In the genomic region with DNA sequence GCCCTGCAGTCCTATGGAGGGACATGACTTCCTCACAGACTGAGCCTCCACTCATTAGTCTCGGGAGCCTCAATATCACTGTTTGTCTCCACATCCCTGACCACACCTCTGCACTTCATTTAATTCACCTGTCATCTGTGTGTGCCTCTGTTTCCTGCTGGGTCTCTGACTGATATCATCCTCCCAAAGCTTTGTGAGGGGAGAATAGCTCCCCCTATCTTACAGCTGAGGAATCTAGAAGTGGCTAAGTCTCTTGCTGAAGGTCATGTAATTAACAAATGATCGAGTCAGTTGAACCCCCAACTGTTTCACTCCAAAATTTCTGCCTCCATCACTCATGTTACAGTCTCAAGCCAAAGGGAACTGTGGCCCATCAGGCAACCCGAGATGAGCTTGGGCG, we compare ENCODE assay signal across 18 cellular contexts. TPM values are rescaled to one million over a fixed set of nuclear protein-coding genes. Genes with fewer than 3 reads are reported as not detected.
DNase-seq lines count a peak whose midpoint lies in the region; ATAC-seq, FAIRE-seq and TF ChIP-seq lines count a peak whose summit lies in the region.
"Had no signal": no experiment of that assay in that cellular context is flagged by ENCODE, and none has a peak within 500 bp of the region (broad histone marks: within the 10 kb centered on the region; RNA-seq: fewer than 3 reads in every experiment).

No MANE protein-coding gene starts in this region.

- H3K9me3 ChIP-seq in neural progenitor cell (ENCODE audit: low read depth), result peaks cover 8% of the 10 kb centered on the region

- FAIRE-seq in bronchial epithelial cell (lab: Jason Lieb, UNC), result no peak

- no peaks in the 10 kb centered on the region for H3K4me1 Mint-ChIP-seq in neural progenitor cell
- H3K4me1 Mint-ChIP-seq: T-helper 17 cell had no signal

- H3K27me3 ChIP-seq in bronchial epithelial cell (ENCODE audit: control insufficient read depth, insufficient read depth, low read length), result peaks cover 4% of the 10 kb centered on the region
- H3K27me3 ChIP-seq in neural progenitor cell, result peaks cover 13% of the 10 kb centered on the region

- no peak overlapping the region for H3K27ac ChIP-seq in neural progenitor cell
- H3K27ac ChIP-seq: parathyroid adenoma, RWPE1 had no signal

- H3K4me2 ChIP-seq in neural progenitor cell, result no peak overlapping the region

- H3K79me2 ChIP-seq in neural progenitor cell (ENCODE audit: low read depth), result no peaks in the 10 kb centered on the region
- H3K79me2 ChIP-seq: parathyroid adenoma had no signal

- peaks cover 5% of the 10 kb centered on the region for H3F3A ChIP-seq in neural progenitor cell (ENCODE audit: low read depth)

- DNase-seq in DMS153 treated with DMSO at 0.1 percent for 48 hours (lab: John Stamatoyannopoulos, UW; ENCODE audit: unreplicated experiment) (peak; percentile 2), HFF-Myc (ENCODE audit: extremely low read depth, low read depth) (no peak), bronchial epithelial cell (ENCODE audit: low read depth) (no peak), neural progenitor cell (ENCODE audit: low spot score) (peak; percentile 17), SIG-M5 treated with dmso at 0.1 percent for 504 hours (lab: John Stamatoyannopoulos, UW; ENCODE audit: unreplicated experiment) (no peak), GM03348 (ENCODE audit: low spot score) (no peak)
- DNase-seq: caudate nucleus; effector memory CD8-positive, alpha-beta T cell; GOT3; IMR-90; kidney glomerular epithelial cell; NCI-H2029; NCI-H774; substantia nigra; T-helper 17 cell had no signal

- H3K4me3 Mint-ChIP-seq in neural progenitor cell, result no peak overlapping the region
- H3K4me3 Mint-ChIP-seq: effector memory CD8-positive, alpha-beta T cell; T-helper 17 cell had no signal

- H3K27ac Mint-ChIP-seq in neural progenitor cell, result no peak overlapping the region
- H3K27ac Mint-ChIP-seq: effector memory CD8-positive, alpha-beta T cell; T-helper 17 cell had no signal

- H3K9me3 Mint-ChIP-seq in neural progenitor cell, result peaks cover 10% of the 10 kb centered on the region
- H3K9me3 Mint-ChIP-seq: effector memory CD8-positive, alpha-beta T cell had no signal

- H3K27me3 Mint-ChIP-seq in neural progenitor cell (ENCODE audit: insufficient read depth, low read depth), result peaks cover 13% of the 10 kb centered on the region

- H3K4me3 ChIP-seq in HFF-Myc (replicated peaks; ENCODE audit: low read depth, low read length) (no peak overlapping the region), bronchial epithelial cell (ENCODE audit: low read depth, low read length) (no peak overlapping the region), neural progenitor cell (no peak overlapping the region)

- H3K36me3 ChIP-seq in bronchial epithelial cell (ENCODE audit: control insufficient read depth, insufficient read depth, low read length) (no peaks in the 10 kb centered on the region), neural progenitor cell (no peaks in the 10 kb centered on the region)

- no peaks in the 10 kb centered on the region for H3K36me3 Mint-ChIP-seq in neural progenitor cell

- no peak overlapping the region for H2AFZ ChIP-seq in neural progenitor cell (replicated peaks)
- H2AFZ ChIP-seq: parathyroid adenoma had no signal

- no peaks in the 10 kb centered on the region for H4K20me1 ChIP-seq in neural progenitor cell (ENCODE audit: low read depth)

- no peak for ATAC-seq in GM18520 (IDR thresholded peaks at IDR 0.05; ENCODE audit: unreplicated experiment)
- ATAC-seq: effector memory CD8-positive, alpha-beta T cell; T-helper 17 cell had no signal

- peaks cover 2% of the 10 kb centered on the region for H3K4me1 ChIP-seq in neural progenitor cell
- H3K4me1 ChIP-seq: parathyroid adenoma had no signal

- H3K9ac ChIP-seq in neural progenitor cell, result no peak overlapping the region
- H3K9ac ChIP-seq: parathyroid adenoma had no signal

- TF ChIP-seq CTCF in HFF-Myc (IDR thresholded peaks at IDR 0.05; ENCODE audit: low read depth, low read length, missing control alignments), result peak; percentile 14
- TF ChIP-seq CTCF in bronchial epithelial cell (IDR thresholded peaks at IDR 0.05; ENCODE audit: insufficient read depth, low read length, severe bottlenecking), result peak; percentile 19
- TF ChIP-seq CTCF in neural progenitor cell (IDR thresholded peaks at IDR 0.05), result peak; percentile 69

RNA-seq across cellular contexts. Expression of gene CPXM2, which starts 5.5 kb away (rescaled TPM):
- total RNA-seq in bronchial epithelial cell, result under 0.01 and 0.26 TPM in 2 replicates
- not detected in 2 replicates for total RNA-seq in neural progenitor cell (ENCODE audit: low replicate concordance)
- total RNA-seq: IMR-90 had no signal

Comparison
In these comparisons a context has a peak if more than half of its experiments do, and no peak if none do; other contexts are left out.
1. DNase-seq: peak in DMS153 treated with DMSO at 0.1 percent for 48 hours (single experiment) and neural progenitor cell (single experiment); none in HFF-Myc (single experiment), bronchial epithelial cell (single experiment), SIG-M5 treated with dmso at 0.1 percent for 504 hours (single experiment) and GM03348 (single experiment).
2. CTCF ChIP-seq: peak in every context shown above with its lines; median percentile 69 in neural progenitor cell; 19 in bronchial epithelial cell; 14 in HFF-Myc.